Comparison of ENCODE assay signal across 8 cellular contexts in the genomic region with DNA sequence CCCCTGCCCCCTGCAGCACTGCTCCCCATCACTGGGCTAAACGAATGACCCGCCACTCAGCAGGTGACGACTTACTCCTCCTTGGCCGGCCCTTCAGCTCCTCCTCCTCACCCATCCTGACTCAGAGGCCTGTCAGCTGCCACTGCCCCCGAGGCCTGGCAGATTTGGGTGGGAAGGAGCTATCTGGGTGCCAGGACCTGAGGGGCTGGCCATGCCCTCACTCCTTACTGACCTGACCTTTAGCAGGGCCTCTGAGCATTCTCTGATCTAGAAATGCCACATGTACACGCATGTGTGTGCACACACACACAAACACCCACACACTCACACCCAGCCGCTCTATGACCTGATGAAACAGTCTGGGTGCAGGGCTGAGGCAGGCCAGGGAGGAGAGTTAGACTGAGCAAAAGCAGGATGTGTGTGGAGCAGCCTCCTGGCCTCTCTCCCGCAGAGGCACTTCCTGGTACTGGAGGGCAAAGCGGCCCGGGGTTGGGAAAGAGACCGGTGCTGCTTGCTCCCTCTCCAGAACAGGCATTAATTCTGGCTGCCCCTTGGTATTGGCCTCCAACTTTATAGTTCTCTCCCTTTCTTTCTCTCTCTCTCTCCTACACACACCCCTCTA.
DNase-seq lines count a peak whose midpoint lies in the region; TF ChIP-seq lines count a peak whose summit lies in the region.

No MANE protein-coding gene starts in this region.

- peak overlapping the region; percentile 10 for H3K4me3 Mint-ChIP-seq in Calu3 (ENCODE audit: low read depth, unreplicated experiment)
- peak overlapping the region; percentile 87 for H3K4me3 Mint-ChIP-seq in activated naive CD4-positive, alpha-beta T cell treated with anti-CD3 and anti-CD28 coated beads, Interleukin-2, amount 50 U/mL, for 24 hours

- no peaks in the 10 kb centered on the region for H3K27me3 Mint-ChIP-seq in Calu3 (ENCODE audit: unreplicated experiment)
- H3K27me3 Mint-ChIP-seq in activated naive CD4-positive, alpha-beta T cell treated with anti-CD3 and anti-CD28 coated beads, Interleukin-2, amount 50 U/mL, for 24 hours = no peaks in the 10 kb centered on the region

- TSS peak; percentile 69 for BruUV-seq in Calu3 (replicated peaks; lab: Mats Ljungman, UMichigan)

- H3F3A ChIP-seq in smooth muscle cell (ENCODE audit: low read depth) = no peaks in the 10 kb centered on the region

- no peaks in the 10 kb centered on the region for H3K9me3 Mint-ChIP-seq in Calu3 (ENCODE audit: low read depth, unreplicated experiment)
- no peaks in the 10 kb centered on the region for H3K9me3 Mint-ChIP-seq in activated naive CD4-positive, alpha-beta T cell treated with anti-CD3 and anti-CD28 coated beads, Interleukin-2, amount 50 U/mL, for 24 hours

- no peak overlapping the region for H3K4me3 ChIP-seq in HEK293 (ENCODE audit: low read depth, low read length)
- H3K4me3 ChIP-seq in NT2/D1 (ENCODE audit: insufficient read length, low read depth) = no peak overlapping the region
- H3K4me3 ChIP-seq in right atrium auricular region = no peak overlapping the region
- H3K4me3 ChIP-seq in smooth muscle cell = no peak overlapping the region
- H3K4me3 ChIP-seq in SJCRH30 = no peak overlapping the region

- H3K4me2 ChIP-seq in smooth muscle cell = peak overlapping the region; percentile 35

- intact Hi-C loops in Calu3 (cut with micrococcal nuclease; ENCODE audit: unreplicated experiment) = no loop called here

- no peaks in the 10 kb centered on the region for H3K4me1 ChIP-seq in HEK293 (ENCODE audit: control insufficient read depth, insufficient read depth, low read length)
- H3K4me1 ChIP-seq in NT2/D1 (ENCODE audit: insufficient read depth, insufficient read length) = peaks cover 9% of the 10 kb centered on the region
- H3K4me1 ChIP-seq in right atrium auricular region = peaks cover 0 to 57% of the 10 kb centered on the region in 2 donors
- peaks cover 3% of the 10 kb centered on the region for H3K4me1 ChIP-seq in smooth muscle cell (ENCODE audit: low read depth)
- H3K4me1 ChIP-seq in SJCRH30 = no peaks in the 10 kb centered on the region

- H3K9me3 ChIP-seq in HEK293 (ENCODE audit: control insufficient read depth, insufficient read depth, low read depth, low read length) = no peaks in the 10 kb centered on the region
- no peaks in the 10 kb centered on the region for H3K9me3 ChIP-seq in NT2/D1 (ENCODE audit: insufficient read depth, low read length)
- H3K9me3 ChIP-seq in right atrium auricular region = no peaks in the 10 kb centered on the region
- H3K9me3 ChIP-seq in smooth muscle cell (replicated peaks; ENCODE audit: low read depth) = no peaks in the 10 kb centered on the region
- no peaks in the 10 kb centered on the region for H3K9me3 ChIP-seq in SJCRH30 (replicated peaks)

- no peaks in the 10 kb centered on the region for H4K20me1 ChIP-seq in smooth muscle cell (ENCODE audit: low read depth)

- POLR2A ChIA-PET in HEK293 (lab: Yijun Ruan, JAX) = no interaction called here

- H3K27ac Mint-ChIP-seq in Calu3 (ENCODE audit: unreplicated experiment) = peak overlapping the region; percentile 70
- H3K27ac Mint-ChIP-seq in activated naive CD4-positive, alpha-beta T cell treated with anti-CD3 and anti-CD28 coated beads, Interleukin-2, amount 50 U/mL, for 24 hours = peak overlapping the region; percentile 97

- H3K27me3 ChIP-seq in NT2/D1 (ENCODE audit: insufficient read depth, insufficient read length) (no peaks in the 10 kb centered on the region), right atrium auricular region (no peaks in the 10 kb centered on the region), smooth muscle cell (ENCODE audit: low read depth) (no peaks in the 10 kb centered on the region), SJCRH30 (no peaks in the 10 kb centered on the region; the same call in none of the 2 replicates)

- H3K79me2 ChIP-seq in smooth muscle cell (ENCODE audit: low read depth) = no peaks in the 10 kb centered on the region

- H3K9ac ChIP-seq in NT2/D1 (ENCODE audit: insufficient read length, low read depth) (peak overlapping the region; percentile 32), smooth muscle cell (ENCODE audit: low read depth) (no peak overlapping the region)

- no peaks in the 10 kb centered on the region for H3K36me3 ChIP-seq in HEK293 (ENCODE audit: control insufficient read depth in 2 of 2, insufficient read depth in 1 of 2, low read length in 2 of 2)
- H3K36me3 ChIP-seq in NT2/D1 (ENCODE audit: insufficient read depth, insufficient read length, low read length) = no peaks in the 10 kb centered on the region
- no peaks in the 10 kb centered on the region for H3K36me3 ChIP-seq in right atrium auricular region
- H3K36me3 ChIP-seq in smooth muscle cell (ENCODE audit: low read depth) = no peaks in the 10 kb centered on the region
- H3K36me3 ChIP-seq in SJCRH30 = no peaks in the 10 kb centered on the region

- TF ChIP-seq CTCF in Calu3 (IDR thresholded peaks at IDR 0.05; ENCODE audit: unreplicated experiment) (no peak), HEK293 (tag by site-specific recombination; IDR thresholded peaks at IDR 0.05) (no peak), right atrium auricular region (IDR thresholded peaks at IDR 0.05) (no peak), smooth muscle cell (IDR thresholded peaks at IDR 0.05; ENCODE audit: borderline replicate concordance, insufficient read depth, poor library complexity, severe bottlenecking) (no peak)

- 47% methylated on average over 11 of the region's 11 CpGs for WGBS in smooth muscle cell (ENCODE audit: low lambda C conversion rate)

- H2AFZ ChIP-seq in smooth muscle cell (ENCODE audit: low read depth) = peak overlapping the region; percentile 60

- DNase-seq in Calu3 (peak; percentile 74), NT2/D1 (ENCODE audit: low read depth, low spot score) (no peak), right atrium auricular region (ENCODE audit: low spot score) (peak; percentile 89), smooth muscle cell (lab: John Stamatoyannopoulos, UW; ENCODE audit: unreplicated experiment) (no peak), SJCRH30 (no peak), KG1 (lab: John Stamatoyannopoulos, UW) (no peak)

- CTCF ChIA-PET in Calu3 (lab: Charles Lee) = interaction anchor here (0.7 to 1.5 kb wide), 3 partner anchors 10 to 18 kb away, joined by 3 to 15 read pairs (median 5); no protein-coding TSS in a partner anchor
- CTCF ChIA-PET in HEK293 (lab: Yijun Ruan, JAX) = no interaction called here

- H3K36me3 Mint-ChIP-seq in Calu3 (ENCODE audit: insufficient read depth, unreplicated experiment) = peaks cover 4% of the 10 kb centered on the region
- no peaks in the 10 kb centered on the region for H3K36me3 Mint-ChIP-seq in activated naive CD4-positive, alpha-beta T cell treated with anti-CD3 and anti-CD28 coated beads, Interleukin-2, amount 50 U/mL, for 24 hours

- H3K4me1 Mint-ChIP-seq in Calu3 (ENCODE audit: low read depth, unreplicated experiment) = peaks cover 62% of the 10 kb centered on the region
- H3K4me1 Mint-ChIP-seq in activated naive CD4-positive, alpha-beta T cell treated with anti-CD3 and anti-CD28 coated beads, Interleukin-2, amount 50 U/mL, for 24 hours = peaks cover 82% of the 10 kb centered on the region

- H3K27ac ChIP-seq in HEK293 (ENCODE audit: extremely low read depth, low read depth, low read length) (no peak overlapping the region), right atrium auricular region (peak overlapping the region; percentile 86 to 87), smooth muscle cell (ENCODE audit: low read depth) (peak overlapping the region; percentile 29), SJCRH30 (no peak overlapping the region)

TF ChIP-seq in HEK293, 187 proteins besides CTCF, POLR2A, EP300 and RAD21 (continues in another document):
- TF ChIP-seq ZNF521 (tag by site-specific recombination; IDR thresholded peaks at IDR 0.05) (no peak), ZNF510 (tag by site-specific recombination; IDR thresholded peaks at IDR 0.05; ENCODE audit: insufficient replicate concordance) (no peak), ZNF398 (tag by site-specific recombination; IDR thresholded peaks at IDR 0.05) (no peak), ZNF426 (tag by site-specific recombination; IDR thresholded peaks at IDR 0.05) (no peak), OSR2 (tag by site-specific recombination; IDR thresholded peaks at IDR 0.05) (no peak), ZNF473 (tag by site-specific recombination; IDR thresholded peaks at IDR 0.05) (no peak), ZNF660 (tag by site-specific recombination; IDR thresholded peaks at IDR 0.05) (no peak), ZFHX2 (tag by site-specific recombination; conservative IDR thresholded peaks at IDR 0.05) (peak; percentile 79), ZNF23 (tag by site-specific recombination; IDR thresholded peaks at IDR 0.05; ENCODE audit: borderline replicate concordance) (no peak), OVOL3 (tag by site-specific recombination; IDR thresholded peaks at IDR 0.05) (no peak), ZNF600 (tag by site-specific recombination; IDR thresholded peaks at IDR 0.05) (no peak), ZNF274 (IDR thresholded peaks at IDR 0.05; ENCODE audit: low read length) (no peak), ZNF274 (tag by site-specific recombination; IDR thresholded peaks at IDR 0.05; ENCODE audit: borderline replicate concordance) (no peak)

Comparison
In these comparisons a context has a peak if more than half of its experiments do, and no peak if none do; other contexts are left out.
1. DNase-seq: peak in Calu3 (single experiment) and right atrium auricular region (single experiment); none in NT2/D1 (single experiment), smooth muscle cell (single experiment), SJCRH30 (0 of 2) and KG1 (single experiment).
2. H3K27ac ChIP-seq: peak in right atrium auricular region (2 of 2) and smooth muscle cell (single experiment); none in HEK293 (single experiment) and SJCRH30 (single experiment).